24 cellular contexts compared by ENCODE assay signal in the genomic region with DNA sequence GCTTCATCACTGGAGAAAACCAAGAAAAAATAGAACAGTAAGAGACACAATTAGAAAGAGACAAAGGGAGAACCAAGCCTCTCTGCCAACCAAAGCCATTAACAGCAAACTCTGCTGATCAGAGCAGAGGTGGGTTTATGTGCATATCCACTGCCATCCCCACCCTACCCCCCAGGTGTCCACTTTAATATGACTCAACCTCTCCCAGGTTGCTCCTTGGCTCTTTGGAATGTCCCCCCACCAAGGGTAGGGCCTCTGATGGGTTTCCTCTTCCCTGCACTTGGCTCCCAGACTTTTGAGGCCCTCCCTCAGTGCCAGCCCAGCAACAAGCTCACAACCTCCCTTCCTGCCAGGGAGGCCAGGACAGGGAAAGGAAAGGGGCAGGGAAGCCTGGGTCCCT.
"Had no signal": no experiment of that assay in that cellular context is flagged by ENCODE, and none has a peak within 500 bp of the region (broad histone marks: within the 10 kb centered on the region; RNA-seq: fewer than 3 reads in every experiment).

No MANE protein-coding gene starts in this region.

- H3K36me3 ChIP-seq: stomach, suprapubic skin, thoracic aorta, thyroid gland, tibial artery, tibial nerve, transverse colon, upper lobe of left lung, upper lobe of right lung, uterus, vagina had no signal

- H3K9me3 ChIP-seq: stomach, suprapubic skin, testis, thoracic aorta, thyroid gland, tibial artery, tibial nerve, transverse colon, upper lobe of left lung, upper lobe of right lung, uterus, vagina had no signal

- H3K27ac ChIP-seq: stomach, suprapubic skin, testis, thoracic aorta, thyroid gland, tibial artery, tibial nerve, transverse colon, upper lobe of left lung, upper lobe of right lung, uterus, vagina had no signal

- DNase-seq: stimulated activated CD4-positive, alpha-beta T cell treated with anti-CD3 and anti-CD28 coated beads, Interleukin-2, amount 100 ng/mL, for 48 hours; stimulated activated CD4-positive, alpha-beta T cell treated with anti-CD3 and anti-CD28 coated beads, Interleukin-4, amount 100 ng/mL, for 1 hour; stimulated activated CD4-positive, alpha-beta T cell treated with anti-CD3 and anti-CD28 coated beads, Interleukin-4, amount 100 ng/mL, for 24 hours; stimulated activated CD4-positive, alpha-beta T cell treated with anti-CD3 and anti-CD28 coated beads, Interleukin-4, amount 100 ng/mL, for 4 hours; stimulated activated CD8-positive, alpha-beta memory T cell treated with anti-CD3 and anti-CD28 coated beads, Interleukin-4, amount 100 ng/mL, for 48 hours; stimulated activated naive B cell treated with anti-CD40 and anti-IgM and Interleukin-4, amounts not matched to agents 10 μg/mL and 1 μg/mL and 100 μg/mL, for 72 hours; stimulated activated naive CD4-positive, alpha-beta T cell; stimulated activated naive CD4-positive, alpha-beta T cell treated with Interleukin-2 at 50 U/mL for 16 hours; stimulated activated naive CD8-positive, alpha-beta T cell treated with anti-CD3 and anti-CD28 coated beads, Interleukin-15, amount 100 ng/mL, for 72 hours; stimulated activated naive CD8-positive, alpha-beta T cell treated with anti-CD3 and anti-CD28 coated beads, Interleukin-15, Interleukin-2, amounts not matched to agents 100 U/mL and 50 U/mL, for 24 hours; stomach; substantia nigra; testis; thyroid gland; tibial artery; transverse colon; trophoblast cell; upper lobe of left lung; upper lobe of right lung; uterus had no signal

- H3K4me1 ChIP-seq: stomach, suprapubic skin, testis, thyroid gland, tibial artery, tibial nerve, transverse colon, upper lobe of left lung, upper lobe of right lung, uterus, vagina had no signal

- H3K4me3 ChIP-seq: stomach, suprapubic skin, testis, thoracic aorta, thyroid gland, tibial artery, tibial nerve, transverse colon, upper lobe of left lung, upper lobe of right lung, uterus, vagina had no signal
